23 cellular contexts compared by ENCODE assay signal in the genomic region with DNA sequence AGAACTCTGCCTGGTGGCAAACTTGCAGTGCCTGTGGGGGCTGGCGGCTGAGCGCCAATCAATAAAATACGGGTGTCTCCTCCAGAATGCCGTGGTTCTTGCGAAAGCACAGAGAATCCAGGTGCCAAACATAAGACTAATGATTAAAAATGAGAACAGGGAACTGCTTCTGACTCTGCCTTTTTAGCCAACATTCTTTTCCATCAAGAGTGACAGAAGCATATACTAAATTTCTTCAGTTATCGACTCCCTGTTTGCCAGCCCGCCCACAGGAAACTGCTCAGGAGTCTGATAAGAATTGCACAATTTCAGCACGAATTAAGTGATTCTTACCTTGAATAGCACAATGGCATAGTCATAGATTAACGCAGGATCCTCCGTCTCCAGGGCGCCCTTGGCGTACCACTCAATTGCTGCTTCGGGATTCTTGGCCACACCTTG.
DNase-seq lines count a peak whose midpoint lies in the region; ATAC-seq, FAIRE-seq and TF ChIP-seq lines count a peak whose summit lies in the region.
"Had no signal": no experiment of that assay in that cellular context is flagged by ENCODE, and none has a peak within 500 bp of the region (broad histone marks: within the 10 kb centered on the region; RNA-seq: fewer than 3 reads in every experiment).

No MANE protein-coding gene starts in this region.

- ATAC-seq in activated B cell treated with CpG ODN at 0.5 μM for 24 hours (ENCODE audit: low read depth) = no peak
- ATAC-seq: activated CD8-positive, alpha-beta T cell treated with anti-CD3 and anti-CD28 coated beads, Interleukin-2, amount 10 ng/mL, durations not matched to agents 7 days and 5 days; left ventricle myocardium superior; mucosa of descending colon; stimulated activated naive CD8-positive, alpha-beta T cell treated with anti-CD3 and anti-CD28 coated beads, Interleukin-15, amount 100 ng/mL, for 72 hours had no signal

- TF ChIP-seq CTCF in activated B cell treated with CpG ODN at 0.5 μM for 24 hours (IDR thresholded peaks at IDR 0.05) = no peak
- TF ChIP-seq CTCF in keratinocyte (optimal IDR thresholded peaks at IDR 0.05 in 1 of 3, IDR thresholded peaks at IDR 0.05 in 1 of 3, conservative IDR thresholded peaks at IDR 0.05 in 1 of 3; ENCODE audit: extremely low read depth in 1 of 3, insufficient read depth in 2 of 3, low read length in 3 of 3) = no peak
- no peak for TF ChIP-seq CTCF in stomach (IDR thresholded peaks at IDR 0.05)

- no peaks in the 10 kb centered on the region for H3K9me1 ChIP-seq in keratinocyte (ENCODE audit: control insufficient read depth, extremely low read depth, insufficient read depth, low read length)

- H3K27ac Mint-ChIP-seq in activated B cell treated with CpG ODN at 0.5 μM for 24 hours = peak overlapping the region; percentile 14
- peak overlapping the region in 2 of 7 donors; percentile 42 to 44 for H3K27ac Mint-ChIP-seq in CD4-positive, alpha-beta memory T cell
- peak overlapping the region in 2 of 8 donors; percentile 23 to 58 for H3K27ac Mint-ChIP-seq in CD8-positive, alpha-beta memory T cell
- H3K27ac Mint-ChIP-seq: activated CD8-positive, alpha-beta T cell treated with anti-CD3 and anti-CD28 coated beads, Interleukin-2, amount 10 ng/mL, durations not matched to agents 7 days and 5 days; activated naive CD4-positive, alpha-beta T cell treated with anti-CD3 and anti-CD28 coated beads, Interleukin-2, amount 10 ng/mL, durations not matched to agents 7 days and 5 days; neural progenitor cell; stimulated activated naive CD8-positive, alpha-beta T cell treated with anti-CD3 and anti-CD28 coated beads, Interleukin-15, amount 100 ng/mL, for 72 hours had no signal

- H3K4me1 ChIP-seq in keratinocyte (ENCODE audit: control insufficient read depth, extremely low read depth, insufficient read depth, low read length) = peaks cover 13% of the 10 kb centered on the region
- H3K4me1 ChIP-seq in stomach = peaks cover 0 to 15% (median 0%) of the 10 kb centered on the region in 4 donors
- H3K4me1 ChIP-seq in CD4-positive, alpha-beta memory T cell (ENCODE audit: insufficient read depth, low read length) = no peaks in the 10 kb centered on the region
- H3K4me1 ChIP-seq in CD8-positive, alpha-beta memory T cell (ENCODE audit: insufficient read depth, low read length) = no peaks in the 10 kb centered on the region
- H3K4me1 ChIP-seq: ascending aorta, esophagus squamous epithelium had no signal

- DNase-seq in NCI-H226 = peak; percentile 95
- DNase-seq in activated B cell treated with CpG ODN at 0.5 μM for 24 hours = no peak
- DNase-seq in keratinocyte (ENCODE audit: low read depth, low spot score) = peak; percentile 26
- peak; percentile 40 for DNase-seq in stomach
- no peak for DNase-seq in COLO829 (ENCODE audit: low spot score)
- no peak for DNase-seq in CD4-positive, alpha-beta memory T cell
- no peak for DNase-seq in CD8-positive, alpha-beta memory T cell
- DNase-seq: activated CD8-positive, alpha-beta T cell treated with anti-CD3 and anti-CD28 coated beads, Interleukin-2, amount 10 ng/mL, durations not matched to agents 7 days and 5 days; activated naive CD4-positive, alpha-beta T cell treated with anti-CD3 and anti-CD28 coated beads, Interleukin-2, amount 10 ng/mL, durations not matched to agents 7 days and 5 days; activated T-cell treated with anti-CD3 and anti-CD28 coated beads, Interleukin-2, amount 50 U/mL, for 1 hour; AML-193; effector CD4-positive, alpha-beta T cell; esophagus squamous epithelium; left ventricle myocardium superior; mucosa of descending colon; NCI-H1694 treated with DMSO at 0.1 percent for 48 hours; NCI-H748 treated with DMSO at 0.1 percent for 48 hours; SHP77 treated with DMSO at 0.1 percent for 48 hours; stimulated activated CD4-positive, alpha-beta T cell treated with anti-CD3 and anti-CD28 coated beads, Interleukin-4, amount 100 ng/mL, for 1 hour; stimulated activated naive CD8-positive, alpha-beta T cell treated with anti-CD3 and anti-CD28 coated beads, Interleukin-15, amount 100 ng/mL, for 72 hours had no signal

- CTCF ChIA-PET in activated B cell treated with CpG ODN at 0.5 μM for 24 hours (lab: Charles Lee) = no interaction called here
- CTCF ChIA-PET in CD4-positive, alpha-beta memory T cell (lab: Charles Lee; ENCODE audit: partially characterized antibody) = no interaction called here
- CTCF ChIA-PET in CD8-positive, alpha-beta memory T cell (lab: Charles Lee) = no interaction called here

- H3K79me2 ChIP-seq in keratinocyte (ENCODE audit: control insufficient read depth, insufficient read depth, low read length) = no peaks in the 10 kb centered on the region

- peaks cover 94% of the 10 kb centered on the region for H3K36me3 Mint-ChIP-seq in activated B cell treated with CpG ODN at 0.5 μM for 24 hours (ENCODE audit: low read depth)
- H3K36me3 Mint-ChIP-seq in CD4-positive, alpha-beta memory T cell = peaks cover 71 to 83% of the 10 kb centered on the region in 2 donors
- H3K36me3 Mint-ChIP-seq in CD8-positive, alpha-beta memory T cell = peaks cover 36 to 95% (median 39%) of the 10 kb centered on the region in 3 donors

- H3K27ac ChIP-seq in keratinocyte (ENCODE audit: control insufficient read depth, insufficient read depth, low read length) (no peak overlapping the region), stomach (peak overlapping the region in 3 of 5 donors; percentile 20 to 54 (median 47))
- H3K27ac ChIP-seq in CD4-positive, alpha-beta memory T cell (ENCODE audit: low read depth, low read length) = no peak overlapping the region
- no peak overlapping the region for H3K27ac ChIP-seq in CD8-positive, alpha-beta memory T cell (ENCODE audit: low read depth, low read length)
- H3K27ac ChIP-seq: ascending aorta, esophagus squamous epithelium, neural progenitor cell had no signal

- H3K9me3 ChIP-seq in keratinocyte (ENCODE audit: control insufficient read depth, low read depth, low read length) = no peaks in the 10 kb centered on the region
- H3K9me3 ChIP-seq in stomach = no peaks in the 10 kb centered on the region
- H3K9me3 ChIP-seq in CD4-positive, alpha-beta memory T cell (ENCODE audit: control insufficient read depth in 1 of 2, low read length in 2 of 2) = no peaks in the 10 kb centered on the region
- H3K9me3 ChIP-seq in CD8-positive, alpha-beta memory T cell (ENCODE audit: low read length) = no peaks in the 10 kb centered on the region
- H3K9me3 ChIP-seq: ascending aorta, esophagus squamous epithelium, mucosa of descending colon had no signal

- peak overlapping the region; percentile 23 for H3K4me2 ChIP-seq in keratinocyte (ENCODE audit: control insufficient read depth, extremely low read depth, insufficient read depth, low read depth, low read length)
- H3K4me2 ChIP-seq: neural progenitor cell had no signal

- H3K4me1 Mint-ChIP-seq in activated B cell treated with CpG ODN at 0.5 μM for 24 hours = peaks cover 5% of the 10 kb centered on the region
- peaks cover 0 to 2% (median under 1%) of the 10 kb centered on the region in 4 donors for H3K4me1 Mint-ChIP-seq in CD4-positive, alpha-beta memory T cell
- H3K4me1 Mint-ChIP-seq in CD8-positive, alpha-beta memory T cell = peaks cover 0 to 10% (median 4%) of the 10 kb centered on the region in 3 donors

- H3K36me3 ChIP-seq in keratinocyte (ENCODE audit: control insufficient read depth in 2 of 2, extremely low read depth in 1 of 2, insufficient read depth in 2 of 2, low read length in 2 of 2) (peaks cover 4 to 5% of the 10 kb centered on the region in 2 experiments), stomach (peaks cover 3 to 70% (median 52%) of the 10 kb centered on the region in 4 donors)
- peaks cover 35% of the 10 kb centered on the region for H3K36me3 ChIP-seq in CD4-positive, alpha-beta memory T cell (ENCODE audit: insufficient read depth, low read length)
- peaks cover 32% of the 10 kb centered on the region for H3K36me3 ChIP-seq in CD8-positive, alpha-beta memory T cell (ENCODE audit: insufficient read depth, low read length)
- H3K36me3 ChIP-seq: ascending aorta, neural progenitor cell had no signal

- POLR2A ChIA-PET in activated B cell treated with CpG ODN at 0.5 μM for 24 hours (lab: Charles Lee) = no interaction called here
- POLR2A ChIA-PET in CD4-positive, alpha-beta memory T cell (lab: Charles Lee; ENCODE audit: partially characterized antibody) = no interaction called here
- POLR2A ChIA-PET in CD8-positive, alpha-beta memory T cell (lab: Charles Lee) = no interaction called here

- no peak overlapping the region for H3K9ac ChIP-seq in keratinocyte (ENCODE audit: control insufficient read depth, extremely low read depth, insufficient read depth, low read length)
- H3K9ac ChIP-seq: neural progenitor cell had no signal

- intact Hi-C loops in activated B cell treated with CpG ODN at 0.5 μM for 24 hours (cut with micrococcal nuclease) (no loop called here), stomach (cut with DNase I; ENCODE audit: low total_unique reads) (no loop called here)
- intact Hi-C loops in CD4-positive, alpha-beta memory T cell (cut with micrococcal nuclease) = no loop called here

- no peaks in the 10 kb centered on the region for H4K20me1 ChIP-seq in keratinocyte (ENCODE audit: control insufficient read depth, extremely low read depth, insufficient read depth, low read length)

- 35 to 65% (median 45%) methylated on average over 13 of the region's 13 CpGs for WGBS in stomach, 5 donors

- no peaks in the 10 kb centered on the region for H3K9me3 Mint-ChIP-seq in activated B cell treated with CpG ODN at 0.5 μM for 24 hours
- H3K9me3 Mint-ChIP-seq in CD4-positive, alpha-beta memory T cell = no peaks in the 10 kb centered on the region
- no peaks in the 10 kb centered on the region for H3K9me3 Mint-ChIP-seq in CD8-positive, alpha-beta memory T cell
- H3K9me3 Mint-ChIP-seq: activated naive CD4-positive, alpha-beta T cell treated with anti-CD3 and anti-CD28 coated beads, Interleukin-2, amount 10 ng/mL, durations not matched to agents 7 days and 5 days; neural progenitor cell; stimulated activated naive CD8-positive, alpha-beta T cell treated with anti-CD3 and anti-CD28 coated beads, Interleukin-15, amount 100 ng/mL, for 72 hours had no signal

- no peak overlapping the region for H3K4me3 Mint-ChIP-seq in activated B cell treated with CpG ODN at 0.5 μM for 24 hours
- no peak overlapping the region for H3K4me3 Mint-ChIP-seq in CD4-positive, alpha-beta memory T cell
- H3K4me3 Mint-ChIP-seq in CD8-positive, alpha-beta memory T cell = no peak overlapping the region
- H3K4me3 Mint-ChIP-seq: activated CD8-positive, alpha-beta T cell treated with anti-CD3 and anti-CD28 coated beads, Interleukin-2, amount 10 ng/mL, durations not matched to agents 7 days and 5 days; activated naive CD4-positive, alpha-beta T cell treated with anti-CD3 and anti-CD28 coated beads, Interleukin-2, amount 10 ng/mL, durations not matched to agents 7 days and 5 days; neural progenitor cell; stimulated activated naive CD8-positive, alpha-beta T cell treated with anti-CD3 and anti-CD28 coated beads, Interleukin-15, amount 100 ng/mL, for 72 hours had no signal

- no peak for TF ChIP-seq POLR2A in stomach (IDR thresholded peaks at IDR 0.05)

- no peak for TF ChIP-seq EP300 in stomach (IDR thresholded peaks at IDR 0.05)

- FAIRE-seq in keratinocyte (lab: Jason Lieb, UNC) = peak; percentile 57
- FAIRE-seq: D721Med had no signal

- H3K4me3 ChIP-seq in keratinocyte (ENCODE audit: control insufficient read depth in 2 of 3, extremely low read depth in 1 of 3, insufficient read depth in 2 of 3, low read depth in 1 of 3, low read length in 3 of 3) = no peak overlapping the region
- no peak overlapping the region for H3K4me3 ChIP-seq in stomach
- no peak overlapping the region for H3K4me3 ChIP-seq in CD4-positive, alpha-beta memory T cell (ENCODE audit: low read length in 2 of 2)
- no peak overlapping the region for H3K4me3 ChIP-seq in CD8-positive, alpha-beta memory T cell (ENCODE audit: low read length)
- H3K4me3 ChIP-seq: ascending aorta, esophagus squamous epithelium, mucosa of descending colon, neural progenitor cell had no signal

- H3K27me3 ChIP-seq in keratinocyte (ENCODE audit: control insufficient read depth, extremely low read depth, insufficient read depth, low read length) = no peaks in the 10 kb centered on the region
- no peaks in the 10 kb centered on the region for H3K27me3 ChIP-seq in stomach
- H3K27me3 ChIP-seq in CD4-positive, alpha-beta memory T cell (ENCODE audit: insufficient read depth, low read length) = no peaks in the 10 kb centered on the region
- no peaks in the 10 kb centered on the region for H3K27me3 ChIP-seq in CD8-positive, alpha-beta memory T cell (ENCODE audit: insufficient read depth, low read length, poor library complexity, severe bottlenecking)
- H3K27me3 ChIP-seq: ascending aorta, esophagus squamous epithelium, neural progenitor cell had no signal

- H3K27me3 Mint-ChIP-seq in activated B cell treated with CpG ODN at 0.5 μM for 24 hours = no peaks in the 10 kb centered on the region
- H3K27me3 Mint-ChIP-seq in CD4-positive, alpha-beta memory T cell = no peaks in the 10 kb centered on the region
- H3K27me3 Mint-ChIP-seq in CD8-positive, alpha-beta memory T cell = peaks cover 0 to 2% of the 10 kb centered on the region in 2 donors
- H3K27me3 Mint-ChIP-seq: activated naive CD4-positive, alpha-beta T cell treated with anti-CD3 and anti-CD28 coated beads, Interleukin-2, amount 10 ng/mL, durations not matched to agents 7 days and 5 days; stimulated activated naive CD8-positive, alpha-beta T cell treated with anti-CD3 and anti-CD28 coated beads, Interleukin-15, amount 100 ng/mL, for 72 hours had no signal

- dilution Hi-C loops in keratinocyte (cut with MboI; ENCODE audit: extremely low pct_ligation_motif_present, low sequenced_read_pairs) = no loop called here

- no peak overlapping the region for H2AFZ ChIP-seq in keratinocyte (ENCODE audit: control insufficient read depth, low read length)
- H2AFZ ChIP-seq: neural progenitor cell had no signal

Comparison
In these comparisons a context has a peak if more than half of its experiments do, and no peak if none do; other contexts are left out.
1. DNase-seq: peak in NCI-H226 (single experiment), keratinocyte (single experiment) and stomach (single experiment); none in activated B cell treated with CpG ODN at 0.5 μM for 24 hours (single experiment), COLO829 (single experiment), CD4-positive, alpha-beta memory T cell (0 of 5) and CD8-positive, alpha-beta memory T cell (0 of 5).
2. H3K27ac ChIP-seq: peak in stomach (3 of 5); none in keratinocyte (single experiment), CD4-positive, alpha-beta memory T cell (single experiment) and CD8-positive, alpha-beta memory T cell (single experiment).